Comparison of ENCODE assay signal across 8 cellular contexts in genomic region chr17:58577696-58578095, GRCh38.
DNase-seq lines count a peak whose midpoint lies in the region; ATAC-seq and TF ChIP-seq lines count a peak whose summit lies in the region.

No MANE protein-coding gene starts in this region.

- H3K9me3 Mint-ChIP-seq in activated CD8-positive, alpha-beta T cell treated with anti-CD3 and anti-CD28 coated beads, Interleukin-2, amount 10 ng/mL, durations not matched to agents 7 days and 5 days (ENCODE audit: insufficient read depth): no peaks in the 10 kb centered on the region
- H3K9me3 Mint-ChIP-seq in endothelial cell (ENCODE audit: unreplicated experiment): no peaks in the 10 kb centered on the region
- no peaks in the 10 kb centered on the region for H3K9me3 Mint-ChIP-seq in naive thymus-derived CD4-positive, alpha-beta T cell

- POLR2A ChIA-PET in activated CD8-positive, alpha-beta T cell treated with anti-CD3 and anti-CD28 coated beads, Interleukin-2, amount 10 ng/mL, durations not matched to agents 7 days and 5 days (lab: Charles Lee): interaction anchor here (3.5 kb wide), 1 partner anchor 54 kb away, joined by 23 read pairs; no protein-coding TSS in a partner anchor
- POLR2A ChIA-PET in naive thymus-derived CD4-positive, alpha-beta T cell (lab: Charles Lee): interaction anchor here (1.0 kb wide), 1 partner anchor 54 kb away, joined by 3 read pairs; no protein-coding TSS in a partner anchor

- H3K9me3 ChIP-seq in naive thymus-derived CD4-positive, alpha-beta T cell (ENCODE audit: control insufficient read depth in 2 of 3, low read length in 3 of 3): no peaks in the 10 kb centered on the region

- H3K27me3 Mint-ChIP-seq in activated CD8-positive, alpha-beta T cell treated with anti-CD3 and anti-CD28 coated beads, Interleukin-2, amount 10 ng/mL, durations not matched to agents 7 days and 5 days (ENCODE audit: low read depth): peaks cover 11% of the 10 kb centered on the region
- H3K27me3 Mint-ChIP-seq in endothelial cell (ENCODE audit: unreplicated experiment): no peaks in the 10 kb centered on the region
- H3K27me3 Mint-ChIP-seq in naive thymus-derived CD4-positive, alpha-beta T cell: peaks cover 0 to 8% (median 0%) of the 10 kb centered on the region in 5 donors

- DNase-seq in activated gamma-delta T cell treated with Interleukin-2 at 50 U/mL for 16 hours (peak; percentile 50), activated gamma-delta T cell (lab: John Stamatoyannopoulos, UW) (no peak), NCI-H460 (ENCODE audit: extremely low read depth, low read depth) (peak; percentile 46), endothelial cell (ENCODE audit: low spot score) (peak; percentile 48)
- DNase-seq in activated CD8-positive, alpha-beta T cell treated with anti-CD3 and anti-CD28 coated beads, Interleukin-2, amount 10 ng/mL, durations not matched to agents 7 days and 5 days: peak; percentile 66
- DNase-seq in naive thymus-derived CD4-positive, alpha-beta T cell: peak in 8 of 9 donors; percentile 4 to 39 (median 18)
- peak; percentile 40 for DNase-seq in stimulated activated naive CD4-positive, alpha-beta T cell treated with Interleukin-2 at 50 U/mL for 16 hours (lab: John Stamatoyannopoulos, UW)

- H3K27ac ChIP-seq in naive thymus-derived CD4-positive, alpha-beta T cell (ENCODE audit: low read depth, low read length): no peak overlapping the region

- H3K36me3 ChIP-seq in naive thymus-derived CD4-positive, alpha-beta T cell (ENCODE audit: control insufficient read depth in 2 of 3, insufficient read depth in 3 of 3, low read length in 3 of 3): no peaks in the 10 kb centered on the region

- H3K4me3 Mint-ChIP-seq in activated CD8-positive, alpha-beta T cell treated with anti-CD3 and anti-CD28 coated beads, Interleukin-2, amount 10 ng/mL, durations not matched to agents 7 days and 5 days: no peak overlapping the region
- no peak overlapping the region for H3K4me3 Mint-ChIP-seq in endothelial cell (ENCODE audit: unreplicated experiment)
- H3K4me3 Mint-ChIP-seq in naive thymus-derived CD4-positive, alpha-beta T cell: no peak overlapping the region

- no peak overlapping the region for H3K27ac Mint-ChIP-seq in activated CD8-positive, alpha-beta T cell treated with anti-CD3 and anti-CD28 coated beads, Interleukin-2, amount 10 ng/mL, durations not matched to agents 7 days and 5 days
- H3K27ac Mint-ChIP-seq in endothelial cell (ENCODE audit: unreplicated experiment): no peak overlapping the region
- no peak overlapping the region for H3K27ac Mint-ChIP-seq in naive thymus-derived CD4-positive, alpha-beta T cell

- H3K36me3 Mint-ChIP-seq in activated CD8-positive, alpha-beta T cell treated with anti-CD3 and anti-CD28 coated beads, Interleukin-2, amount 10 ng/mL, durations not matched to agents 7 days and 5 days (ENCODE audit: low read depth): no peaks in the 10 kb centered on the region
- H3K36me3 Mint-ChIP-seq in endothelial cell (ENCODE audit: low read depth, unreplicated experiment): no peaks in the 10 kb centered on the region
- no peaks in the 10 kb centered on the region for H3K36me3 Mint-ChIP-seq in naive thymus-derived CD4-positive, alpha-beta T cell

- intact Hi-C loops in naive thymus-derived CD4-positive, alpha-beta T cell (cut with micrococcal nuclease): loop anchor here (1.0 to 2.0 kb wide), 3 partner anchors 59 to 428 kb away; no protein-coding TSS in a partner anchor

- no peak for ATAC-seq in activated CD8-positive, alpha-beta T cell treated with anti-CD3 and anti-CD28 coated beads, Interleukin-2, amount 10 ng/mL, durations not matched to agents 7 days and 5 days
- ATAC-seq in naive thymus-derived CD4-positive, alpha-beta T cell: no peak
- ATAC-seq in HG02840 (IDR thresholded peaks at IDR 0.05; ENCODE audit: low FRiP score, unreplicated experiment): no peak

- peaks cover 9% of the 10 kb centered on the region for H3K4me1 Mint-ChIP-seq in activated CD8-positive, alpha-beta T cell treated with anti-CD3 and anti-CD28 coated beads, Interleukin-2, amount 10 ng/mL, durations not matched to agents 7 days and 5 days (ENCODE audit: low read depth)
- no peaks in the 10 kb centered on the region for H3K4me1 Mint-ChIP-seq in endothelial cell (ENCODE audit: unreplicated experiment)
- H3K4me1 Mint-ChIP-seq in naive thymus-derived CD4-positive, alpha-beta T cell: peaks cover 0 to 10% (median 0%) of the 10 kb centered on the region in 7 donors

- TF ChIP-seq CTCF in endothelial cell (IDR thresholded peaks at IDR 0.05; ENCODE audit: unreplicated experiment): peak; percentile 78

- H3K27me3 ChIP-seq in naive thymus-derived CD4-positive, alpha-beta T cell (ENCODE audit: control insufficient read depth in 2 of 2, insufficient read depth in 2 of 2, low read length in 2 of 2): no peaks in the 10 kb centered on the region

- no peaks in the 10 kb centered on the region for H3K4me1 ChIP-seq in naive thymus-derived CD4-positive, alpha-beta T cell (ENCODE audit: control insufficient read depth in 2 of 2, insufficient read depth in 2 of 2, low read length in 2 of 2)

- CTCF ChIA-PET in activated CD8-positive, alpha-beta T cell treated with anti-CD3 and anti-CD28 coated beads, Interleukin-2, amount 10 ng/mL, durations not matched to agents 7 days and 5 days (lab: Charles Lee): interaction anchor here (0.7 to 4.2 kb wide), 21 partner anchors 8 to 486 kb away, joined by 3 to 31 read pairs (median 4); partner anchors contain the start of genes RAD51C and TEX14
- CTCF ChIA-PET in naive thymus-derived CD4-positive, alpha-beta T cell (lab: Charles Lee): interaction anchor here (0.6 to 2.2 kb wide), 4 partner anchors 10 to 632 kb away, joined by 3 to 6 read pairs (median 4); no protein-coding TSS in a partner anchor

- H3K4me3 ChIP-seq in naive thymus-derived CD4-positive, alpha-beta T cell (ENCODE audit: low read length): no peak overlapping the region
